ENCODE assay signal across 8 cellular contexts in the genomic region with DNA sequence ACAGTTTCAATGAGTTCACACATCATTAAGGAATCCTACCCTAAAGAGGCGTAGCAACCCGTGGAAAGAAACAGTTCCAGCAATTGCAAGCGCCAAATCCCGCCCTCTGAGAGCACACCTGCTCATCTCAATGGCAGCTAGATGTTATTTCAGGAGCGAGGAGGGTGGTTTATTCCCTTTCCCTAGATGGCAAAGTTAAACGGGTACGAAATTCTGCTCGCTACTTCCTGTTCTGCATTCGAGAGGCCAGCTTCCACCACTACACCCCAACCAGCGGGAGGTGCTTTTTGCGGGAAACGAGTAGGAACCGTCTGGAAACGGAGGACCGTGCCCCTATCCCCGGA. TPM values are rescaled to one million over a fixed set of nuclear protein-coding genes. Genes with fewer than 3 reads are reported as not detected.
A peak's percentile ranks its signal among the peaks of the same experiment; 100 is the strongest.
DNase-seq lines count a peak whose midpoint lies in the region; ATAC-seq and TF ChIP-seq lines count a peak whose summit lies in the region.

No MANE protein-coding gene starts in this region.

- H3K27me3 ChIP-seq in ACC112 (ENCODE audit: insufficient read depth, low read length) (no peaks in the 10 kb centered on the region), hepatocyte (no peaks in the 10 kb centered on the region), skeletal muscle satellite cell (ENCODE audit: control insufficient read depth, insufficient read depth, low read length) (no peaks in the 10 kb centered on the region)

- H3K9ac ChIP-seq in skeletal muscle satellite cell (ENCODE audit: low read depth, low read length): peak overlapping the region; percentile 94

- H3K4me1 ChIP-seq in ACC112 (ENCODE audit: control insufficient read depth, insufficient read depth, low read length, unreplicated experiment) (peaks cover 29% of the 10 kb centered on the region), hepatocyte (ENCODE audit: insufficient read depth) (peaks cover 11% of the 10 kb centered on the region), skeletal muscle satellite cell (ENCODE audit: control insufficient read depth, insufficient read depth, low read length) (peaks cover 28% of the 10 kb centered on the region)

- H3K9me2 ChIP-seq in hepatocyte (replicated peaks; ENCODE audit: insufficient read depth): no peaks in the 10 kb centered on the region

- H3K79me2 ChIP-seq in ACC112 (ENCODE audit: control insufficient read depth, insufficient read depth, low read length, unreplicated experiment) (peaks cover 50% of the 10 kb centered on the region), hepatocyte (peaks cover 48% of the 10 kb centered on the region)

- DNase-seq in GM10248 (ENCODE audit: extremely low spot score) (peak; percentile 38), NCI-H526 treated with DMSO at 0.1 percent for 48 hours (lab: John Stamatoyannopoulos, UW) (peak; percentile 52), hepatocyte (ENCODE audit: low spot score) (peak; percentile 67)
- no peak for DNase-seq in effector CD8-positive, alpha-beta T cell (lab: John Stamatoyannopoulos, UW)

- H2AFZ ChIP-seq in ACC112 (ENCODE audit: low read length, unreplicated experiment) (peak overlapping the region; percentile 70), hepatocyte (peak overlapping the region; percentile 46)

- H3K4me3 ChIP-seq in ACC112 (ENCODE audit: low read depth, low read length): peak overlapping the region; percentile 91
- H3K4me3 ChIP-seq in hepatocyte: peak overlapping the region; percentile 50
- H3K4me3 ChIP-seq in skeletal muscle satellite cell (ENCODE audit: low read length): peak overlapping the region; percentile 87

- H3K27ac ChIP-seq in ACC112 (ENCODE audit: low read depth, low read length) (peak overlapping the region; percentile 83), adipose tissue (ENCODE audit: low read depth, low read length) (peak overlapping the region; percentile 98), hepatocyte (peak overlapping the region; percentile 84)

- peak overlapping the region; percentile 93 for H3K4me2 ChIP-seq in hepatocyte
- H3K4me2 ChIP-seq in skeletal muscle satellite cell (ENCODE audit: low read length): peak overlapping the region; percentile 88

- H4K20me1 ChIP-seq in hepatocyte (ENCODE audit: insufficient read depth, poor library complexity, severe bottlenecking): peaks cover 17% of the 10 kb centered on the region

- TF ChIP-seq CTCF in GM10248 (IDR thresholded peaks at IDR 0.05; ENCODE audit: control extremely low read depth, extremely low read depth, low read depth, missing control alignments): no peak
- TF ChIP-seq CTCF in hepatocyte (IDR thresholded peaks at IDR 0.05; ENCODE audit: poor library complexity): no peak

- 0 to 1% (median 0%) methylated on average over 16 of the region's 16 CpGs for WGBS in adipose tissue, 3 donors
- 1% methylated on average over 16 of the region's 16 CpGs for WGBS in hepatocyte (ENCODE audit: low lambda C conversion rate, missing lambda C conversion rate)

- peak; percentile 3 for ATAC-seq in HG03135 (IDR thresholded peaks at IDR 0.05; ENCODE audit: unreplicated experiment)

- H3K9me3 ChIP-seq in hepatocyte (ENCODE audit: low read depth) (no peaks in the 10 kb centered on the region), skeletal muscle satellite cell (replicated peaks; ENCODE audit: low read length) (no peaks in the 10 kb centered on the region)

- POLR2A ChIA-PET in GM10248 (lab: Yijun Ruan, JAX): no interaction called here

- H3K36me3 ChIP-seq in ACC112 (ENCODE audit: insufficient read depth, low read length) (peaks cover 6% of the 10 kb centered on the region; the same call in 1 of the 2 replicates), hepatocyte (replicated peaks; ENCODE audit: insufficient read depth, low read depth) (no peaks in the 10 kb centered on the region), skeletal muscle satellite cell (ENCODE audit: insufficient read depth, low read length) (peaks cover under 1% of the 10 kb centered on the region)

- CTCF ChIA-PET in GM10248 (lab: Yijun Ruan, JAX): interaction anchor here (1.0 to 7.0 kb wide), 7 partner anchors 8 to 100 kb away, joined by 3 to 39 read pairs (median 4); partner anchors contain the start of genes ARPC3, FAM216A and GPN3

RNA-seq across cellular contexts. Expression of gene VPS29, which starts 0.6 kb away (rescaled TPM):
- polyA plus RNA-seq in adipose tissue: 100 to 1,000 TPM in 2 of 3 donors, 10 to 100 TPM in 1; 64.0 to 163 (median 146) TPM
- total RNA-seq in hepatocyte: 102 and 110 TPM in 2 replicates
- 176 and 177 TPM in 2 replicates for polyA plus RNA-seq in hepatocyte
- total RNA-seq in skeletal muscle satellite cell (2012; rRNA removed): 43.6 and 53.7 TPM in 2 replicates

RNA-seq across cellular contexts. Expression of gene RAD9B, which starts 0.8 kb away (rescaled TPM):
- polyA plus RNA-seq in adipose tissue (under 1 TPM; 0.09 to 0.56 (median 0.13) TPM), hepatocyte (0.13 and 0.61 TPM in 2 replicates)
- 0.23 and 0.24 TPM in 2 replicates for total RNA-seq in hepatocyte
- 0.25 and 1.5 TPM in 2 replicates for total RNA-seq in skeletal muscle satellite cell (2012; rRNA removed)

RNA-seq across cellular contexts. Expression of gene FAM216A, which starts 32.7 kb away (rescaled TPM):
- polyA plus RNA-seq in adipose tissue (10 to 100 TPM in 1 of 3 donors, 1 to 10 TPM in 2; 1.8 to 14.1 (median 4.8) TPM), hepatocyte (6.8 and 8.4 TPM in 2 replicates)
- total RNA-seq in hepatocyte: 8.3 and 8.7 TPM in 2 replicates
- total RNA-seq in skeletal muscle satellite cell (2012; rRNA removed): 27.9 and 36.9 TPM in 2 replicates

RNA-seq across cellular contexts. Expression of gene GPN3, which starts 33.3 kb away (rescaled TPM):
- polyA plus RNA-seq in adipose tissue (10 to 100 TPM; 14.3 to 36.7 (median 32.9) TPM), hepatocyte (27.4 TPM in 2 replicates)
- 21.8 and 23.5 TPM in 2 replicates for total RNA-seq in hepatocyte
- 22.6 and 24.5 TPM in 2 replicates for total RNA-seq in skeletal muscle satellite cell (2012; rRNA removed)

RNA-seq across cellular contexts. Expression of gene ARPC3, which starts 51.2 kb away (rescaled TPM):
- polyA plus RNA-seq in adipose tissue: 100 to 1,000 TPM; 133 to 408 (median 220) TPM
- total RNA-seq in hepatocyte: 419 and 585 TPM in 2 replicates
- 434 and 442 TPM in 2 replicates for polyA plus RNA-seq in hepatocyte
- 415 and 468 TPM in 2 replicates for total RNA-seq in skeletal muscle satellite cell (2012; rRNA removed)
